ENCODE assay signal across 1 cellular context in the genomic region with DNA sequence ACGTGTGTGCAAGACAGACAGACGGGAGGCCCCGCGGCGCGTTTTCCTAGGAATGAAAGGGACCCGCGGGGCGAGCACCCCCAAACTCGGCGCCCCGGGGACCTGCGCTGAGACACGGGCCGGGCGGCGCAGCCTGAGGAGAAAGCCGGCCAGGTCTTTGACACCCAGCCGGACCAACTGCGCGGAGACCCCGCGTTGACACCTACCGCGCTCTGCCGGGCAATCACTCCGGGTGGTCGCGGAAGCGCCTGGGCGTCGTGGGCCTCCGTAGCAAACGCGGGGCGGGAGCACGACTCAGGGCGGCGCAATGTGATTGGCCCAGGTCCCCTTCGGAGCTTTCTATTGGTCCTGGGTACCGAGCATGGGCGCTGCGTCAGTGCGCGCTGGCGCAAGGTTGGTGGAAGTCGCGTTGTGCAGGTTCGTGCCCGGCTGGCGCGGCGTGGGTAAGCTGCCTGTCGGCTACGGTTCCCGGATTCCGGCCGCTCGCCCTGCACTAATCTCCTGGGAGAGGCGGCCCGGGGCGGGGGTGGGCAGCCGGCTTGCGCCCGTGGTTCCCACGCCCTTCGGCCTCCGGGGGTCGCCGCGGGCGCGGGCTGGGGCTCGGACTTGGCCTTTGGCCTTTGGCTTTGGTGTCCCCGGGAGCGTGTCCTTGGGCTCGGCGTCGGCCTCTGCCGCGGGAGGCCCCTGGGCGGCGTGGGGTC.
TF ChIP-seq lines count a peak whose summit lies in the region.

A gene with protein sequence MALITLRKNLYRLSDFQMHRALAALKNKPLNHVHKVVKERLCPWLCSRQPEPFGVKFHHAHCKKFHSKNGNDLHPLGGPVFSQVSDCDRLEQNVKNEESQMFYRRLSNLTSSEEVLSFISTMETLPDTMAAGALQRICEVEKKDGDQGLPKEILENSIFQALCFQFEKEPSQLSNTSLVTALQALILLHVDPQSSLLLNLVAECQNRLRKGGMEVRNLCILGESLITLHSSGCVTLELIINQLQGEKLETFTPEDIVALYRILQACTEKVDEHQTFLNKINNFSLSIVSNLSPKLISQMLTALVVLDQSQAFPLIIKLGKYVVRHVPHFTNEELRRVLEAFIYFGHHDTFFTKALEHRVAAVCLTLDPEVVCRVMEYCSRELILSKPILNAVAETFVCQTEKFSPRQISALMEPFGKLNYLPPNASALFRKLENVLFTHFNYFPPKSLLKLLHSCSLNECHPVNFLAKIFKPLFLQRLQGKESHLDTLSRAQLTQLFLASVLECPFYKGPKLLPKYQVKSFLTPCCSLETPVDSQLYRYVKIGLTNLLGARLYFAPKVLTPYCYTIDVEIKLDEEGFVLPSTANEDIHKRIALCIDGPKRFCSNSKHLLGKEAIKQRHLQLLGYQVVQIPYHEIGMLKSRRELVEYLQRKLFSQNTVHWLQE (minus strand): TSS at position 259 of the 701 bp plus-strand sequence. CDS start 948 bp downstream, outside the sequence.
Gene MTRR (plus strand): TSS at position 376 of the 701 bp plus-strand sequence. CDS start 1,647 bp downstream, outside the sequence.

TF ChIP-seq in HEK293, 187 proteins besides CTCF, POLR2A, EP300 and RAD21 (continued from another document and continues in another):
- no peak for TF ChIP-seq ZNF513 (tag by site-specific recombination; IDR thresholded peaks at IDR 0.05)
- no peak for TF ChIP-seq ZNF16 (tag by site-specific recombination; IDR thresholded peaks at IDR 0.05; ENCODE audit: low read depth)
- TF ChIP-seq ZNF621 (tag by site-specific recombination; IDR thresholded peaks at IDR 0.05) = no peak
- TF ChIP-seq, protein P1, sequence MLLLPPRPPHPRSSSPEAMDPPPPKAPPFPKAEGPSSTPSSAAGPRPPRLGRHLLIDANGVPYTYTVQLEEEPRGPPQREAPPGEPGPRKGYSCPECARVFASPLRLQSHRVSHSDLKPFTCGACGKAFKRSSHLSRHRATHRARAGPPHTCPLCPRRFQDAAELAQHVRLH (tag by site-specific recombination; IDR thresholded peaks at IDR 0.05) = peak; percentile 88
- peak; percentile 95 for TF ChIP-seq ZNF335 (tag by site-specific recombination; conservative IDR thresholded peaks at IDR 0.05)
- no peak for TF ChIP-seq ZNF658 (tag by site-specific recombination; IDR thresholded peaks at IDR 0.05)
- TF ChIP-seq ZBTB44 (tag by site-specific recombination; IDR thresholded peaks at IDR 0.05) = no peak
- no peak for TF ChIP-seq ZNF549 (tag by site-specific recombination; IDR thresholded peaks at IDR 0.05)
- TF ChIP-seq ZBTB20 (tag by site-specific recombination; IDR thresholded peaks at IDR 0.05) = no peak; the same call in 1 of the 2 replicates
- TF ChIP-seq ZNF223 (tag by site-specific recombination; IDR thresholded peaks at IDR 0.05) = no peak
- no peak for TF ChIP-seq ZNF211 (tag by site-specific recombination; IDR thresholded peaks at IDR 0.05; ENCODE audit: low read depth)
- peak; percentile 79; the same call in 1 of the 2 replicates for TF ChIP-seq ZEB2 (tag by site-specific recombination; IDR thresholded peaks at IDR 0.05)
- no peak for TF ChIP-seq ZNF18 (tag by site-specific recombination; IDR thresholded peaks at IDR 0.05)
- TF ChIP-seq, protein P2, sequence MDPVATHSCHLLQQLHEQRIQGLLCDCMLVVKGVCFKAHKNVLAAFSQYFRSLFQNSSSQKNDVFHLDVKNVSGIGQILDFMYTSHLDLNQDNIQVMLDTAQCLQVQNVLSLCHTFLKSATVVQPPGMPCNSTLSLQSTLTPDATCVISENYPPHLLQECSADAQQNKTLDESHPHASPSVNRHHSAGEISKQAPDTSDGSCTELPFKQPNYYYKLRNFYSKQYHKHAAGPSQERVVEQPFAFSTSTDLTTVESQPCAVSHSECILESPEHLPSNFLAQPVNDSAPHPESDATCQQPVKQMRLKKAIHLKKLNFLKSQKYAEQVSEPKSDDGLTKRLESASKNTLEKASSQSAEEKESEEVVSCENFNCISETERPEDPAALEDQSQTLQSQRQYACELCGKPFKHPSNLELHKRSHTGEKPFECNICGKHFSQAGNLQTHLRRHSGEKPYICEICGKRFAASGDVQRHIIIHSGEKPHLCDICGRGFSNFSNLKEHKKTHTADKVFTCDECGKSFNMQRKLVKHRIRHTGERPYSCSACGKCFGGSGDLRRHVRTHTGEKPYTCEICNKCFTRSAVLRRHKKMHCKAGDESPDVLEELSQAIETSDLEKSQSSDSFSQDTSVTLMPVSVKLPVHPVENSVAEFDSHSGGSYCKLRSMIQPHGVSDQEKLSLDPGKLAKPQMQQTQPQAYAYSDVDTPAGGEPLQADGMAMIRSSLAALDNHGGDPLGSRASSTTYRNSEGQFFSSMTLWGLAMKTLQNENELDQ (tag by site-specific recombination; IDR thresholded peaks at IDR 0.05; ENCODE audit: low read depth) = no peak
- peak; percentile 64; the same call in 1 of the 2 replicates for TF ChIP-seq ZNF501 (tag by site-specific recombination; IDR thresholded peaks at IDR 0.05)
- no peak for TF ChIP-seq ZNF776 (tag by site-specific recombination; IDR thresholded peaks at IDR 0.05; ENCODE audit: borderline replicate concordance)
- no peak for TF ChIP-seq SALL2 (tag by site-specific recombination; IDR thresholded peaks at IDR 0.05; ENCODE audit: borderline replicate concordance)
- TF ChIP-seq, protein P3, sequence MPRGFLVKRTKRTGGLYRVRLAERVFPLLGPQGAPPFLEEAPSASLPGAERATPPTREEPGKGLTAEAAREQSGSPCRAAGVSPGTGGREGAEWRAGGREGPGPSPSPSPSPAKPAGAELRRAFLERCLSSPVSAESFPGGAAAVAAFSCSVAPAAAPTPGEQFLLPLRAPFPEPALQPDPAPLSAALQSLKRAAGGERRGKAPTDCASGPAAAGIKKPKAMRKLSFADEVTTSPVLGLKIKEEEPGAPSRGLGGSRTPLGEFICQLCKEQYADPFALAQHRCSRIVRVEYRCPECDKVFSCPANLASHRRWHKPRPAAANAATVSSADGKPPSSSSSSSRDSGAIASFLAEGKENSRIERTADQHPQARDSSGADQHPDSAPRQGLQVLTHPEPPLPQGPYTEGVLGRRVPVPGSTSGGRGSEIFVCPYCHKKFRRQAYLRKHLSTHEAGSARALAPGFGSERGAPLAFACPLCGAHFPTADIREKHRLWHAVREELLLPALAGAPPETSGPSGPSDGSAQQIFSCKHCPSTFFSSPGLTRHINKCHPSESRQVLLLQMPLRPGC (tag by site-specific recombination; IDR thresholded peaks at IDR 0.05) = no peak; the same call in none of the 2 replicates
- TF ChIP-seq, protein P4, sequence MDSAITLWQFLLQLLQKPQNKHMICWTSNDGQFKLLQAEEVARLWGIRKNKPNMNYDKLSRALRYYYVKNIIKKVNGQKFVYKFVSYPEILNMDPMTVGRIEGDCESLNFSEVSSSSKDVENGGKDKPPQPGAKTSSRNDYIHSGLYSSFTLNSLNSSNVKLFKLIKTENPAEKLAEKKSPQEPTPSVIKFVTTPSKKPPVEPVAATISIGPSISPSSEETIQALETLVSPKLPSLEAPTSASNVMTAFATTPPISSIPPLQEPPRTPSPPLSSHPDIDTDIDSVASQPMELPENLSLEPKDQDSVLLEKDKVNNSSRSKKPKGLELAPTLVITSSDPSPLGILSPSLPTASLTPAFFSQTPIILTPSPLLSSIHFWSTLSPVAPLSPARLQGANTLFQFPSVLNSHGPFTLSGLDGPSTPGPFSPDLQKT (IDR thresholded peaks at IDR 0.05; ENCODE audit: borderline replicate concordance, low read depth, low read length) = no peak
- peak; percentile 77 for TF ChIP-seq ZNF629 (tag by site-specific recombination; IDR thresholded peaks at IDR 0.05)
- 0 out of 2 replicates have a peak, but pooled peaks have one; percentile 36 for TF ChIP-seq BCL11B (tag by site-specific recombination; IDR thresholded peaks at IDR 0.05; ENCODE audit: low read depth)
- no peak for TF ChIP-seq YY2 (tag by site-specific recombination; IDR thresholded peaks at IDR 0.05)
- no peak for TF ChIP-seq ZNF768 (tag by site-specific recombination; IDR thresholded peaks at IDR 0.05)
- no peak for TF ChIP-seq ZNF707 (tag by site-specific recombination; IDR thresholded peaks at IDR 0.05)
- TF ChIP-seq SCRT2 (tag by site-specific recombination; IDR thresholded peaks at IDR 0.05) = peak; percentile 86
- no peak for TF ChIP-seq IKZF3 (tag by site-specific recombination; IDR thresholded peaks at IDR 0.05)
- no peak for TF ChIP-seq ZNF416 (tag by site-specific recombination; IDR thresholded peaks at IDR 0.05)
- TF ChIP-seq, protein P5, sequence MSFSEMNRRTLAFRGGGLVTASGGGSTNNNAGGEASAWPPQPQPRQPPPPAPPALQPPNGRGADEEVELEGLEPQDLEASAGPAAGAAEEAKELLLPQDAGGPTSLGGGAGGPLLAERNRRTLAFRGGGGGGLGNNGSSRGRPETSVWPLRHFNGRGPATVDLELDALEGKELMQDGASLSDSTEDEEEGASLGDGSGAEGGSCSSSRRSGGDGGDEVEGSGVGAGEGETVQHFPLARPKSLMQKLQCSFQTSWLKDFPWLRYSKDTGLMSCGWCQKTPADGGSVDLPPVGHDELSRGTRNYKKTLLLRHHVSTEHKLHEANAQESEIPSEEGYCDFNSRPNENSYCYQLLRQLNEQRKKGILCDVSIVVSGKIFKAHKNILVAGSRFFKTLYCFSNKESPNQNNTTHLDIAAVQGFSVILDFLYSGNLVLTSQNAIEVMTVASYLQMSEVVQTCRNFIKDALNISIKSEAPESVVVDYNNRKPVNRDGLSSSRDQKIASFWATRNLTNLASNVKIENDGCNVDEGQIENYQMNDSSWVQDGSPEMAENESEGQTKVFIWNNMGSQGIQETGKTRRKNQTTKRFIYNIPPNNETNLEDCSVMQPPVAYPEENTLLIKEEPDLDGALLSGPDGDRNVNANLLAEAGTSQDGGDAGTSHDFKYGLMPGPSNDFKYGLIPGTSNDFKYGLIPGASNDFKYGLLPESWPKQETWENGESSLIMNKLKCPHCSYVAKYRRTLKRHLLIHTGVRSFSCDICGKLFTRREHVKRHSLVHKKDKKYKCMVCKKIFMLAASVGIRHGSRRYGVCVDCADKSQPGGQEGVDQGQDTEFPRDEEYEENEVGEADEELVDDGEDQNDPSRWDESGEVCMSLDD (tag by site-specific recombination; IDR thresholded peaks at IDR 0.05) = peak; percentile 89
- TF ChIP-seq, protein P6, sequence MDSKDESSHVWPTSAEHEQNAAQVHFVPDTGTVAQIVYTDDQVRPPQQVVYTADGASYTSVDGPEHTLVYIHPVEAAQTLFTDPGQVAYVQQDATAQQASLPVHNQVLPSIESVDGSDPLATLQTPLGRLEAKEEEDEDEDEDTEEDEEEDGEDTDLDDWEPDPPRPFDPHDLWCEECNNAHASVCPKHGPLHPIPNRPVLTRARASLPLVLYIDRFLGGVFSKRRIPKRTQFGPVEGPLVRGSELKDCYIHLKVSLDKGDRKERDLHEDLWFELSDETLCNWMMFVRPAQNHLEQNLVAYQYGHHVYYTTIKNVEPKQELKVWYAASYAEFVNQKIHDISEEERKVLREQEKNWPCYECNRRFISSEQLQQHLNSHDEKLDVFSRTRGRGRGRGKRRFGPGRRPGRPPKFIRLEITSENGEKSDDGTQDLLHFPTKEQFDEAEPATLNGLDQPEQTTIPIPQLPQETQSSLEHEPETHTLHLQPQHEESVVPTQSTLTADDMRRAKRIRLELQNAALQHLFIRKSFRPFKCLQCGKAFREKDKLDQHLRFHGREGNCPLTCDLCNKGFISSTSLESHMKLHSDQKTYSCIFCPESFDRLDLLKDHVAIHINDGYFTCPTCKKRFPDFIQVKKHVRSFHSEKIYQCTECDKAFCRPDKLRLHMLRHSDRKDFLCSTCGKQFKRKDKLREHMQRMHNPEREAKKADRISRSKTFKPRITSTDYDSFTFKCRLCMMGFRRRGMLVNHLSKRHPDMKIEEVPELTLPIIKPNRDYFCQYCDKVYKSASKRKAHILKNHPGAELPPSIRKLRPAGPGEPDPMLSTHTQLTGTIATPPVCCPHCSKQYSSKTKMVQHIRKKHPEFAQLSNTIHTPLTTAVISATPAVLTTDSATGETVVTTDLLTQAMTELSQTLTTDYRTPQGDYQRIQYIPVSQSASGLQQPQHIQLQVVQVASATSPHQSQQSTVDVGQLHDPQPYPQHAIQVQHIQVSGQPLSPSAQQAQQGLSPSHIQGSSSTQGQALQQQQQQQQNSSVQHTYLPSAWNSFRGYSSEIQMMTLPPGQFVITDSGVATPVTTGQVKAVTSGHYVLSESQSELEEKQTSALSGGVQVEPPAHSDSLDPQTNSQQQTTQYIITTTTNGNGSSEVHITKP (tag by site-specific recombination; IDR thresholded peaks at IDR 0.05) = peak; percentile 84
- TF ChIP-seq ZNF600 (tag by site-specific recombination; IDR thresholded peaks at IDR 0.05) = peak; percentile 93
- no peak for TF ChIP-seq ZNF19 (tag by site-specific recombination; IDR thresholded peaks at IDR 0.05; ENCODE audit: low read depth)
